In genomic region chr10:37474645-37475044, GRCh38 we compare ENCODE assay signal across 1 cellular context.
A peak's percentile ranks its signal among the peaks of the same experiment; 100 is the strongest.
TF ChIP-seq lines count a peak whose summit lies in the region.

No MANE protein-coding gene starts in this region.

TF ChIP-seq in HEK293, 187 proteins besides CTCF, POLR2A, EP300 and RAD21 (continued from another document):
- no peak for TF ChIP-seq ZBTB44 (tag by site-specific recombination; IDR thresholded peaks at IDR 0.05)
- TF ChIP-seq ZNF394 (tag by site-specific recombination; IDR thresholded peaks at IDR 0.05; ENCODE audit: borderline replicate concordance), result peak; percentile 82; the same call in 1 of the 2 replicates
- no peak for TF ChIP-seq ZNF391 (tag by site-specific recombination; IDR thresholded peaks at IDR 0.05; ENCODE audit: borderline replicate concordance, low read depth)
- TF ChIP-seq REST (tag by site-specific recombination; IDR thresholded peaks at IDR 0.05), result no peak
- no peak for TF ChIP-seq ZNF18 (tag by site-specific recombination; IDR thresholded peaks at IDR 0.05)
- no peak for TF ChIP-seq PBX3 (CRISPR knock-in tag; IDR thresholded peaks at IDR 0.05)
- no peak for TF ChIP-seq ZBTB6 (tag by site-specific recombination; IDR thresholded peaks at IDR 0.05)
- 0 out of 2 replicates have a peak, but pooled peaks have one; percentile 38 for TF ChIP-seq ZNF202 (tag by site-specific recombination; IDR thresholded peaks at IDR 0.05; ENCODE audit: borderline replicate concordance)
- peak; percentile 45 for TF ChIP-seq ZNF510 (tag by site-specific recombination; IDR thresholded peaks at IDR 0.05; ENCODE audit: insufficient replicate concordance)
- TF ChIP-seq ZNF404 (tag by site-specific recombination; IDR thresholded peaks at IDR 0.05), result no peak
- no peak for TF ChIP-seq ZBTB48 (tag by site-specific recombination; IDR thresholded peaks at IDR 0.05)
- TF ChIP-seq ZNF529 (tag by site-specific recombination; IDR thresholded peaks at IDR 0.05; ENCODE audit: insufficient replicate concordance), result no peak
- no peak for TF ChIP-seq ZBTB1 (tag by site-specific recombination; IDR thresholded peaks at IDR 0.05)
- TF ChIP-seq SP7 (tag by site-specific recombination; IDR thresholded peaks at IDR 0.05), result no peak
- no peak for TF ChIP-seq ZFHX2 (tag by site-specific recombination; conservative IDR thresholded peaks at IDR 0.05)
- TF ChIP-seq HOXD13 (CRISPR knock-in tag; IDR thresholded peaks at IDR 0.05; ENCODE audit: borderline replicate concordance), result no peak
- TF ChIP-seq ZBTB11 (tag by site-specific recombination; conservative IDR thresholded peaks at IDR 0.05; ENCODE audit: low read depth), result peak; percentile 55; the same call in 1 of the 2 replicates
- TF ChIP-seq MZF1 (tag by site-specific recombination; IDR thresholded peaks at IDR 0.05; ENCODE audit: borderline replicate concordance), result no peak
- TF ChIP-seq SCRT2 (tag by site-specific recombination; IDR thresholded peaks at IDR 0.05), result no peak
- no peak for TF ChIP-seq ELK4 (IDR thresholded peaks at IDR 0.05; ENCODE audit: borderline replicate concordance, low read depth, low read length)
- TF ChIP-seq ZNF571 (tag by site-specific recombination; IDR thresholded peaks at IDR 0.05), result no peak
- TF ChIP-seq ZFP3 (tag by site-specific recombination; IDR thresholded peaks at IDR 0.05; ENCODE audit: low read depth), result no peak
- no peak for TF ChIP-seq ZNF830 (tag by site-specific recombination; IDR thresholded peaks at IDR 0.05; ENCODE audit: low read depth)
- TF ChIP-seq PRDM1 (tag by site-specific recombination; IDR thresholded peaks at IDR 0.05), result no peak
- no peak for TF ChIP-seq ZNF530 (tag by site-specific recombination; IDR thresholded peaks at IDR 0.05; ENCODE audit: low read depth)
- TF ChIP-seq ZNF398 (tag by site-specific recombination; IDR thresholded peaks at IDR 0.05), result no peak
- no peak for TF ChIP-seq SP2 (tag by site-specific recombination; IDR thresholded peaks at IDR 0.05)
- no peak for TF ChIP-seq ZNF112 (tag by site-specific recombination; IDR thresholded peaks at IDR 0.05)
- no peak for TF ChIP-seq ZNF26 (tag by site-specific recombination; IDR thresholded peaks at IDR 0.05)
- no peak for TF ChIP-seq ZNF560 (tag by site-specific recombination; IDR thresholded peaks at IDR 0.05; ENCODE audit: borderline replicate concordance)
- no peak for TF ChIP-seq ZNF302 (tag by site-specific recombination; IDR thresholded peaks at IDR 0.05; ENCODE audit: low read depth)
- peak; percentile 61 for TF ChIP-seq ZNF555 (tag by site-specific recombination; conservative IDR thresholded peaks at IDR 0.05)
- TF ChIP-seq ZNF155 (tag by site-specific recombination; IDR thresholded peaks at IDR 0.05), result no peak
- no peak for TF ChIP-seq ZNF239 (tag by site-specific recombination; IDR thresholded peaks at IDR 0.05)
- no peak for TF ChIP-seq GLI4 (tag by site-specific recombination; IDR thresholded peaks at IDR 0.05)
- 0 out of 2 replicates have a peak, but pooled peaks have one; percentile 25 for TF ChIP-seq ZNF266 (tag by site-specific recombination; IDR thresholded peaks at IDR 0.05; ENCODE audit: low read depth)
- 0 out of 2 replicates have a peak, but pooled peaks have one; percentile 36 for TF ChIP-seq ZBTB8A (tag by site-specific recombination; IDR thresholded peaks at IDR 0.05)
- TF ChIP-seq ZNF623 (tag by site-specific recombination; IDR thresholded peaks at IDR 0.05), result peak; percentile 55; the same call in 1 of the 2 replicates
